Comparison of ENCODE assay signal across 18 cellular contexts in genomic region chr1:44283524-44284173, GRCh38.
DNase-seq lines count a peak whose midpoint lies in the region; ATAC-seq, FAIRE-seq and TF ChIP-seq lines count a peak whose summit lies in the region.
"Had no signal": no experiment of that assay in that cellular context is flagged by ENCODE, and none has a peak within 500 bp of the region (broad histone marks: within the 10 kb centered on the region; RNA-seq: fewer than 3 reads in every experiment).

No MANE protein-coding gene starts in this region.

- ATAC-seq in pancreas (peak; percentile 95 to 96 (median 96)), GM19324 (IDR thresholded peaks at IDR 0.05; ENCODE audit: low FRiP score, unreplicated experiment) (no peak), HG03432 (IDR thresholded peaks at IDR 0.05; ENCODE audit: unreplicated experiment) (no peak)
- ATAC-seq: stimulated activated naive CD8-positive, alpha-beta T cell treated with anti-CD3 and anti-CD28 coated beads, Interleukin-15, amount 100 ng/mL, for 72 hours had no signal

- intact Hi-C loops in pancreas (cut with DNase I), result no loop called here

- no peak for FAIRE-seq in pancreas (lab: Jason Lieb, UNC)
- no peak for FAIRE-seq in GM12891 (lab: Jason Lieb, UNC)

- TF ChIP-seq CTCF in endothelial cell (IDR thresholded peaks at IDR 0.05; ENCODE audit: unreplicated experiment) (no peak), pancreas (IDR thresholded peaks at IDR 0.05) (no peak)

- H3K4me3 ChIP-seq in pancreas, result no peak overlapping the region
- H3K4me3 ChIP-seq: BLaER1 treated with 17β-estradiol and CSF1 and Interleukin-3, amounts not matched to agents 10 nM and 100 nM; neural progenitor cell had no signal

- peak overlapping the region; percentile 56 for H3K4me3 Mint-ChIP-seq in endothelial cell (ENCODE audit: unreplicated experiment)
- H3K4me3 Mint-ChIP-seq: activated naive CD8-positive, alpha-beta T cell; neural progenitor cell; stimulated activated naive CD8-positive, alpha-beta T cell treated with anti-CD3 and anti-CD28 coated beads, Interleukin-15, amount 100 ng/mL, for 72 hours had no signal

- H3K27ac ChIP-seq in pancreas, result peak overlapping the region; percentile 78 to 81 (median 80)
- H3K27ac ChIP-seq: neural progenitor cell had no signal

- H3K9me3 Mint-ChIP-seq in endothelial cell (ENCODE audit: unreplicated experiment), result no peaks in the 10 kb centered on the region
- H3K9me3 Mint-ChIP-seq: neural progenitor cell; stimulated activated naive CD8-positive, alpha-beta T cell treated with anti-CD3 and anti-CD28 coated beads, Interleukin-15, amount 100 ng/mL, for 72 hours had no signal

- H3K27ac Mint-ChIP-seq in endothelial cell (ENCODE audit: unreplicated experiment), result no peak overlapping the region
- H3K27ac Mint-ChIP-seq: activated naive CD8-positive, alpha-beta T cell; neural progenitor cell had no signal

- peaks cover 30% of the 10 kb centered on the region for H3K36me3 Mint-ChIP-seq in endothelial cell (ENCODE audit: low read depth, unreplicated experiment)

- H3K27me3 Mint-ChIP-seq in endothelial cell (ENCODE audit: unreplicated experiment), result peaks cover 2% of the 10 kb centered on the region
- H3K27me3 Mint-ChIP-seq: activated naive CD8-positive, alpha-beta T cell; stimulated activated naive CD8-positive, alpha-beta T cell treated with anti-CD3 and anti-CD28 coated beads, Interleukin-15, amount 100 ng/mL, for 72 hours had no signal

- peak; percentile 62 for DNase-seq in HuH-7.5 (ENCODE audit: low spot score)
- DNase-seq in NCI-H446 treated with DMSO at 0.1 percent for 48 hours (lab: John Stamatoyannopoulos, UW), result peak; percentile 23
- no peak for DNase-seq in endothelial cell (ENCODE audit: low spot score)
- peak in 4 of 6 donors; percentile 67 to 78 (median 72) for DNase-seq in pancreas
- DNase-seq in OCI-M1 (lab: John Stamatoyannopoulos, UW), result no peak
- DNase-seq in GM12891 (ENCODE audit: insufficient read length, low spot score), result no peak
- DNase-seq: activated CD4-positive, CD25-positive, alpha-beta regulatory T cell; central memory CD4-positive, alpha-beta T cell; head of caudate nucleus; KBM-7; kidney glomerular epithelial cell; NCI-H2171; stimulated activated naive CD8-positive, alpha-beta T cell treated with anti-CD3 and anti-CD28 coated beads, Interleukin-15, amount 100 ng/mL, for 72 hours had no signal

- H3K36me3 ChIP-seq in pancreas, result no peaks in the 10 kb centered on the region
- H3K36me3 ChIP-seq: neural progenitor cell had no signal

- peaks cover 13% of the 10 kb centered on the region for H3K4me1 Mint-ChIP-seq in endothelial cell (ENCODE audit: unreplicated experiment)
- H3K4me1 Mint-ChIP-seq: neural progenitor cell; stimulated activated naive CD8-positive, alpha-beta T cell treated with anti-CD3 and anti-CD28 coated beads, Interleukin-15, amount 100 ng/mL, for 72 hours had no signal

- H3K27me3 ChIP-seq in pancreas, result no peaks in the 10 kb centered on the region
- H3K27me3 ChIP-seq: BLaER1 treated with 17β-estradiol and CSF1 and Interleukin-3, amounts not matched to agents 10 nM and 100 nM; neural progenitor cell had no signal

- TF ChIP-seq POLR2A in GM12891 (IDR thresholded peaks at IDR 0.05; ENCODE audit: low read depth, low read length), result no peak

- H3K4me1 ChIP-seq in pancreas, result peaks cover 11 to 22% (median 19%) of the 10 kb centered on the region in 3 donors
- H3K4me1 ChIP-seq: neural progenitor cell had no signal

- 68 to 72% methylated on average over 3 of the region's 3 CpGs for WGBS in pancreas, 2 donors

- no peaks in the 10 kb centered on the region for H3K9me3 ChIP-seq in pancreas
- H3K9me3 ChIP-seq: BLaER1 treated with 17β-estradiol and CSF1 and Interleukin-3, amounts not matched to agents 10 nM and 100 nM had no signal

TF ChIP-seq in GM12891, 5 proteins besides CTCF, POLR2A, EP300 and RAD21:
- TF ChIP-seq TAF1 (IDR thresholded peaks at IDR 0.05; ENCODE audit: low read depth, low read length) (no peak), POU2F2 (IDR thresholded peaks at IDR 0.05; ENCODE audit: low read depth, low read length) (no peak), POLR2AphosphoS5 (IDR thresholded peaks at IDR 0.05; ENCODE audit: low read depth, low read length) (no peak), PAX5 (IDR thresholded peaks at IDR 0.05; ENCODE audit: insufficient read depth, low read length, severe bottlenecking) (no peak), SPI1 (IDR thresholded peaks at IDR 0.05; ENCODE audit: low read depth, low read length) (no peak)

Comparison
In these comparisons a context has a peak if more than half of its experiments do, and no peak if none do; other contexts are left out.
1. DNase-seq: peak in HuH-7.5 (single experiment), NCI-H446 treated with DMSO at 0.1 percent for 48 hours (single experiment) and pancreas (4 of 6); none in endothelial cell (single experiment), OCI-M1 (single experiment) and GM12891 (single experiment).
2. ATAC-seq: peak in pancreas (4 of 4); none in GM19324 (single experiment) and HG03432 (single experiment).